ENCODE assay signal across 17 cellular contexts in genomic region chr6:113596477-113596876, GRCh38.
DNase-seq lines count a peak whose midpoint lies in the region; TF ChIP-seq lines count a peak whose summit lies in the region.
"Had no signal": no experiment of that assay in that cellular context is flagged by ENCODE, and none has a peak within 500 bp of the region (broad histone marks: within the 10 kb centered on the region; RNA-seq: fewer than 3 reads in every experiment).

No MANE protein-coding gene starts in this region.

- H3K4me3 Mint-ChIP-seq in nephron = no peak overlapping the region

- H3K36me3 Mint-ChIP-seq in nephron (ENCODE audit: low read depth) = no peaks in the 10 kb centered on the region

- H3K4me1 Mint-ChIP-seq in nephron = peaks cover 58% of the 10 kb centered on the region

- no peaks in the 10 kb centered on the region for H3K9me3 Mint-ChIP-seq in nephron

- intact Hi-C loops in head of caudate nucleus (cut with DNase I) = no loop called here

- H3K27me3 Mint-ChIP-seq in nephron (ENCODE audit: low read depth) = no peaks in the 10 kb centered on the region

- H3K9me3 ChIP-seq in SJCRH30 (replicated peaks) (no peaks in the 10 kb centered on the region; the same call in 1 of the 2 replicates), ectodermal cell (ENCODE audit: control insufficient read depth, low read length) (no peaks in the 10 kb centered on the region), stomach smooth muscle (ENCODE audit: control insufficient read depth in 2 of 2, low read length in 2 of 2) (no peaks in the 10 kb centered on the region)
- H3K9me3 ChIP-seq: left lung had no signal

- H3K36me3 ChIP-seq in SJCRH30 (no peaks in the 10 kb centered on the region), ectodermal cell (ENCODE audit: control insufficient read depth, insufficient read depth, low read length) (no peaks in the 10 kb centered on the region), stomach smooth muscle (ENCODE audit: control insufficient read depth in 2 of 2, insufficient read depth in 2 of 2, low read length in 2 of 2) (no peaks in the 10 kb centered on the region)
- H3K36me3 ChIP-seq: left lung had no signal

- H3K9ac ChIP-seq in stomach smooth muscle (ENCODE audit: low read length in 2 of 2) = peak overlapping the region in 1 of 2 donors; percentile 21

- H3K27ac ChIP-seq in SJCRH30 (peak overlapping the region; percentile 18; the same call in 1 of the 2 replicates), ectodermal cell (ENCODE audit: insufficient read depth, low read depth, low read length, poor library complexity, severe bottlenecking) (peak overlapping the region; percentile 27), stomach smooth muscle (ENCODE audit: low read length) (peak overlapping the region; percentile 60)
- H3K27ac ChIP-seq: C4-2B, epithelial cell of prostate had no signal

- H3K4me3 ChIP-seq in SJCRH30 = no peak overlapping the region
- no peak overlapping the region for H3K4me3 ChIP-seq in ectodermal cell (ENCODE audit: insufficient read depth, low read depth, low read length)
- H3K4me3 ChIP-seq in stomach smooth muscle (ENCODE audit: low read length in 2 of 2) = no peak overlapping the region
- H3K4me3 ChIP-seq: GM12878, left lung had no signal

- no peaks in the 10 kb centered on the region for H3K27me3 ChIP-seq in SJCRH30
- no peaks in the 10 kb centered on the region for H3K27me3 ChIP-seq in ectodermal cell (ENCODE audit: control insufficient read depth, insufficient read depth, low read length, poor library complexity, severe bottlenecking)
- no peaks in the 10 kb centered on the region for H3K27me3 ChIP-seq in stomach smooth muscle (ENCODE audit: control insufficient read depth in 1 of 2, insufficient read depth in 2 of 2, low read length in 2 of 2)
- H3K27me3 ChIP-seq: left lung had no signal

- DNase-seq in SJCRH30 (no peak), NCI-H2081 treated with DMSO at 0.1 percent for 48 hours (lab: John Stamatoyannopoulos, UW) (no peak), amygdala (lab: John Stamatoyannopoulos, UW) (no peak), NCI-H1436 (lab: John Stamatoyannopoulos, UW) (no peak), head of caudate nucleus (no peak)
- DNase-seq: activated CD4-positive, alpha-beta T cell treated with anti-CD3 and anti-CD28 coated beads, Interleukin-2, amount 50 U/mL, for 4 hours; DND-41; left lung; NCI-H82; occipital lobe; stimulated activated CD4-positive, alpha-beta T cell treated with anti-CD3 and anti-CD28 coated beads, Interleukin-2, amount 100 ng/mL, for 48 hours had no signal

- H3K27ac Mint-ChIP-seq in nephron = peak overlapping the region; percentile 92 to 95 (median 94)

- WGBS in ectodermal cell, 2 experiments = 92 to 96% methylated on average over 3 of the region's 3 CpGs

- H3K4me1 ChIP-seq in SJCRH30 = peaks cover 10% of the 10 kb centered on the region
- H3K4me1 ChIP-seq in ectodermal cell (ENCODE audit: control insufficient read depth, insufficient read depth, low read length) = peaks cover 23% of the 10 kb centered on the region
- H3K4me1 ChIP-seq in stomach smooth muscle (ENCODE audit: control insufficient read depth, insufficient read depth, low read length) = peaks cover 16% of the 10 kb centered on the region

- TF ChIP-seq CTCF in nephron (IDR thresholded peaks at IDR 0.05; ENCODE audit: unreplicated experiment in 3 of 3) = no peak
